In genomic region chr20:40990542-40991120, GRCh38 we compare ENCODE assay signal across 8 cellular contexts. TPM values are rescaled to one million over a fixed set of nuclear protein-coding genes. Genes with fewer than 3 reads are reported as not detected.
A peak's percentile ranks its signal among the peaks of the same experiment; 100 is the strongest.
DNase-seq lines count a peak whose midpoint lies in the region; ATAC-seq and TF ChIP-seq lines count a peak whose summit lies in the region.

No MANE protein-coding gene starts in this region.

- no peak overlapping the region for H3K4me3 ChIP-seq in PC-3 (ENCODE audit: low read length)

- H2AFZ ChIP-seq in PC-3 (ENCODE audit: low read length) = peak overlapping the region; percentile 52

- H3K9me3 Mint-ChIP-seq in natural killer cell = no peaks in the 10 kb centered on the region

- H3K27me3 Mint-ChIP-seq in natural killer cell (ENCODE audit: low read depth in 2 of 2) = no peaks in the 10 kb centered on the region

- in situ Hi-C loops in KBM-7 (cut with MboI; ENCODE audit: low pct_unique_long_range_greater_than_20kb, low sequenced_read_pairs) = no loop called here

- H3K4me1 Mint-ChIP-seq in natural killer cell = peaks cover 32 to 36% of the 10 kb centered on the region in 2 donors

- no peaks in the 10 kb centered on the region for H3K79me2 ChIP-seq in PC-3 (ENCODE audit: low read length)

- POLR2A ChIA-PET in PC-3 (lab: Charles Lee; ENCODE audit: unreplicated experiment) = interaction anchor here (0.6 to 0.7 kb wide), 5 partner anchors 15 to 161 kb away, joined by 3 to 6 read pairs (median 3); no protein-coding TSS in a partner anchor

- DNase-seq in DMS 273 treated with DMSO at 0.1 percent for 48 hours (lab: John Stamatoyannopoulos, UW) (peak; percentile 59), KBM-7 (peak; percentile 88), PC-3 (peak; percentile 92), activated T-cell treated with anti-CD3 and anti-CD28 coated beads for 4 hours (peak; percentile 54), natural killer cell (peak; percentile 36)
- peak; percentile 52 for DNase-seq in stimulated activated naive CD4-positive, alpha-beta T cell treated with Interleukin-2 at 50 U/mL for 16 hours (lab: John Stamatoyannopoulos, UW)

- H3K27ac ChIP-seq in PC-3 (ENCODE audit: low read length) = no peak overlapping the region

- BruUV-seq in PC-3 (replicated peaks; lab: Mats Ljungman, UMichigan) = no TSS peak

- peak overlapping the region; percentile 25 for H3K4me3 Mint-ChIP-seq in natural killer cell

- peak overlapping the region in 1 of 2 donors; percentile 4 for H3K27ac Mint-ChIP-seq in natural killer cell

- H3K27me3 ChIP-seq in PC-3 (ENCODE audit: low read length) = no peaks in the 10 kb centered on the region

- no peaks in the 10 kb centered on the region for H4K20me1 ChIP-seq in PC-3 (ENCODE audit: low read length)

- H3K9me3 ChIP-seq in PC-3 (ENCODE audit: low read length) = no peaks in the 10 kb centered on the region

- H3K9ac ChIP-seq in PC-3 (ENCODE audit: low read length) = no peak overlapping the region

- no peaks in the 10 kb centered on the region for H3F3A ChIP-seq in PC-3 (ENCODE audit: low read length, unreplicated experiment)

- peaks cover 13% of the 10 kb centered on the region for H3K4me1 ChIP-seq in PC-3 (ENCODE audit: insufficient read depth, low read length)

- H3K9me2 ChIP-seq in PC-3 (replicated peaks; ENCODE audit: low read length) = no peaks in the 10 kb centered on the region

- peak overlapping the region; percentile 31 for H3K4me2 ChIP-seq in PC-3 (ENCODE audit: low read length)

- CTCF ChIA-PET in PC-3 (lab: Charles Lee) = interaction anchor here (0.6 to 2.7 kb wide), 18 partner anchors 12 to 192 kb away, joined by 3 to 39 read pairs (median 5); no protein-coding TSS in a partner anchor

- TF ChIP-seq CTCF in PC-3 (conservative IDR thresholded peaks at IDR 0.05; ENCODE audit: low read depth, low read length) = peak; percentile 91
- peak; percentile 63 for TF ChIP-seq CTCF in natural killer cell (IDR thresholded peaks at IDR 0.05)

- no peaks in the 10 kb centered on the region for H3K36me3 ChIP-seq in PC-3 (ENCODE audit: low read depth, low read length)

- intact Hi-C loops in PC-3 (cut with micrococcal nuclease) (loop anchor here (1.0 kb wide), 3 partner anchors 40 to 105 kb away; no protein-coding TSS in a partner anchor), natural killer cell (cut with micrococcal nuclease) (loop anchor here (1.0 kb wide), 1 partner anchor 105 kb away; no protein-coding TSS in a partner anchor)

- ATAC-seq in GM21576 (IDR thresholded peaks at IDR 0.05; ENCODE audit: unreplicated experiment) = peak; percentile 58
- ATAC-seq in PC-3 = peak; percentile 99
- ATAC-seq in esophagus mucosa = peak; percentile 93
- peak; percentile 77 to 93 (median 88) for ATAC-seq in natural killer cell

- no peaks in the 10 kb centered on the region for H3K36me3 Mint-ChIP-seq in natural killer cell

RNA-seq across cellular contexts. Expression of gene TOP1, which starts 38.0 kb away (rescaled TPM):
- 29.1 and 56.8 TPM in 2 replicates for total RNA-seq in PC-3 (2014; rRNA removed)
- 36.6 TPM for total RNA-seq in esophagus mucosa
- 10 to 100 TPM; 32.2 to 36.3 (median 36.3) TPM for total RNA-seq in natural killer cell

Comparison
In these comparisons a context has a peak if more than half of its experiments do, and no peak if none do; other contexts are left out.
1. DNase-seq: peak in every context shown above with its lines; median percentile 92 in PC-3; 88 in KBM-7; 59 in DMS 273 treated with DMSO at 0.1 percent for 48 hours; 54 in activated T-cell treated with anti-CD3 and anti-CD28 coated beads for 4 hours; 52 in stimulated activated naive CD4-positive, alpha-beta T cell treated with Interleukin-2 at 50 U/mL for 16 hours; 36 in natural killer cell.